ENCODE assay signal across 8 cellular contexts in the genomic region with DNA sequence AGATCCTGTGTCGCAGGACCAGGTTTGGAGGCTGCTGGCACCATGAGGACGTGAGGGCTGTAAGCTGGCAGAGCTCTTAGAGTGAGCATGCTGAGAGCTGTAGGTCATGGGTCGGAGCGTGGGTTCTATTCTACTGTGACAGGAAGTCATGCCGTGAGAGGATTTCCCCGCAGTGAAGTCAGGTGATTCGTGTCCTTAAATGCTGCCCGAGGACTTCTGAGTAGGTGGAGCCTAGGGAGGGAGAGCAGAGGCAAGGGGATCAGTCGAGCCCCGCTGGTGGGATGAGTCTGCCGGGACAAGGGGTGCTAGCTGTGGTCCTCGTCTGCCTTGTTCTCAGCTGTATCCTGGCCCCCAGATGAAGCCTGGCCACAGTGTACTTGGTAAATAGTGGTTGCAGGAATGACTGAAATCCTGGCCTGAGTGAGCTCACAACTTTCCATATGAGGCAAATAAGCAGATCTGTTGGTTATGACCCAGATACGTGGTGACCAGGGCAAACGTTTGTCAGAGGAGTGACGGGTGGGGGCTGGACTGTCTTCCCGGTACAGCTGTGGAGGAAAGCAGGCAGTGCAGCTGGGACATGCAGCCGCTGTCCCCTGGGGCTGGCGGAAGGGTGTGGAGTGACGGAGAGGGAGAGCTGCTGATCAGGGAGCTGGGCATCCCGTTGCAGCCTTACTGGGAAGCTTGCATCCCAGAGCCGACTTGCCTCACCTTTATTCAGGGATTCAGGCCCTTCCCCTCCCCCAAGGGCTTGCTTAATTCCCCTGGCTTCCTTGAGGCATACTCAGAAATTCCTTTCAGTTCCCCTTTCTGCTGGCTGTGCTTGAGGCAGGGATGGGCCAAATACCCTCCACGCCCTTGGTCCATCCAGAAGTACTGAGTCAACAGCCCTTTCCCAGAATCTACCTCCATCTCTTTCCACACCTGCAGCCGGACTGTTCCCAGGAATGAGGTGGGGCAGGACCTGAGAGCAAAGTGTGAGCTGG.
DNase-seq lines count a peak whose midpoint lies in the region; ATAC-seq, FAIRE-seq and TF ChIP-seq lines count a peak whose summit lies in the region.

No MANE protein-coding gene starts in this region.

- peak overlapping the region; percentile 64 for H3K9ac ChIP-seq in adipocyte (ENCODE audit: low read length)
- H3K9ac ChIP-seq in kidney (ENCODE audit: low read length in 2 of 2), result peak overlapping the region in 1 of 2 donors; percentile 53

- H3K36me3 ChIP-seq in adipocyte (ENCODE audit: control insufficient read depth, insufficient read depth, low read length, severe bottlenecking), result no peaks in the 10 kb centered on the region
- no peaks in the 10 kb centered on the region for H3K36me3 ChIP-seq in kidney (ENCODE audit: control insufficient read depth in 1 of 2, insufficient read depth in 2 of 2, low read length in 2 of 2)

- H3K4me3 ChIP-seq in adipocyte (ENCODE audit: low read length) (peak overlapping the region; percentile 28), kidney (ENCODE audit: low read length in 2 of 2) (peak overlapping the region; percentile 23 to 41)

- TF ChIP-seq CTCF in RWPE1 (conservative IDR thresholded peaks at IDR 0.05; ENCODE audit: low read depth) (no peak), kidney (IDR thresholded peaks at IDR 0.05; ENCODE audit: borderline replicate concordance, extremely low read depth, insufficient read depth) (no peak)

- no peaks in the 10 kb centered on the region for H3K27me3 ChIP-seq in adipocyte (replicated peaks; ENCODE audit: control insufficient read depth, insufficient read depth, low read length)

- DNase-seq in RWPE1 (ENCODE audit: low spot score), result peak; percentile 88
- DNase-seq in adipocyte (ENCODE audit: low read depth), result peak; percentile 5
- peak; percentile 89 for DNase-seq in kidney
- peak in 2 of 3 donors; percentile 2 to 27 for DNase-seq in stimulated activated CD4-positive, alpha-beta T cell treated with anti-CD3 and anti-CD28 coated beads, TNF-alpha, amount 100 ng/mL, for 1 hour (ENCODE audit: low read depth in 3 of 3, low spot score in 1 of 3)
- no peak for DNase-seq in hepatic stellate cell (ENCODE audit: low spot score)
- no peak for DNase-seq in COR-L47 (lab: John Stamatoyannopoulos, UW)

- H3K9me3 ChIP-seq in adipocyte (ENCODE audit: control insufficient read depth, low read length) (no peaks in the 10 kb centered on the region), kidney (ENCODE audit: control insufficient read depth in 1 of 2, low read length in 2 of 2) (no peaks in the 10 kb centered on the region)

- no peak for FAIRE-seq in kidney (lab: Jason Lieb, UNC)

- ATAC-seq in GM18861 (IDR thresholded peaks at IDR 0.05; ENCODE audit: unreplicated experiment) (peak; percentile 84), HG02981 (IDR thresholded peaks at IDR 0.05; ENCODE audit: unreplicated experiment) (peak; percentile 74)

- peaks cover 19% of the 10 kb centered on the region for H3K4me1 ChIP-seq in adipocyte (ENCODE audit: control insufficient read depth, insufficient read depth, low read length)
- peaks cover 14% of the 10 kb centered on the region in 2 donors for H3K4me1 ChIP-seq in kidney (ENCODE audit: control insufficient read depth in 1 of 2, insufficient read depth in 1 of 2, low read depth in 1 of 2, low read length in 2 of 2)

- POLR2A ChIA-PET in RWPE1 (lab: Yijun Ruan, JAX; ENCODE audit: low non-redundant PET), result interaction anchor here (0.7 kb wide), 1 partner anchor 253 kb away, joined by 3 read pairs; no protein-coding TSS in a partner anchor

- CTCF ChIA-PET in RWPE1 (lab: Yijun Ruan, JAX), result interaction anchor here (0.6 to 0.8 kb wide), 3 partner anchors 22 to 774 kb away, joined by 3 to 4 read pairs (median 3); no protein-coding TSS in a partner anchor

- H3K27ac ChIP-seq in RWPE1 (peak overlapping the region; percentile 98), kidney (ENCODE audit: low read depth in 2 of 2, low read length in 2 of 2) (peak overlapping the region in 1 of 2 donors; percentile 49)

- intact Hi-C loops in kidney (cut with DNase I), result no loop called here

Comparison
In these comparisons a context has a peak if more than half of its experiments do, and no peak if none do; other contexts are left out.
1. DNase-seq: peak in RWPE1 (single experiment), adipocyte (single experiment), kidney (single experiment) and stimulated activated CD4-positive, alpha-beta T cell treated with anti-CD3 and anti-CD28 coated beads, TNF-alpha, amount 100 ng/mL, for 1 hour (2 of 3); none in hepatic stellate cell (single experiment) and COR-L47 (single experiment).